40 cellular contexts compared by ENCODE assay signal in genomic region chr5:42399702-42400101, GRCh38. TPM values are rescaled to one million over a fixed set of nuclear protein-coding genes. Genes with fewer than 3 reads are reported as not detected.
"Had no signal": no experiment of that assay in that cellular context is flagged by ENCODE, and none has a peak within 500 bp of the region (broad histone marks: within the 10 kb centered on the region; RNA-seq: fewer than 3 reads in every experiment).

No MANE protein-coding gene starts in this region.

- H3K4me3 Mint-ChIP-seq: activated B cell treated with CpG ODN at 0.5 μM for 24 hours; activated CD4-positive, alpha-beta memory T cell treated with anti-CD3 and anti-CD28 coated beads for 36 hours; activated CD4-positive, alpha-beta T cell treated with anti-CD3 and anti-CD28 coated beads, Interleukin-2, amount 10 ng/mL, durations not matched to agents 24 days and 14 days; activated CD8-positive, alpha-beta T cell treated with anti-CD3 and anti-CD28 coated beads for 36 hours; activated naive CD4-positive, alpha-beta T cell treated with anti-CD3 and anti-CD28 coated beads for 36 hours; activated naive CD8-positive, alpha-beta T cell treated with anti-CD3 and anti-CD28 coated beads for 36 hours; activated T-cell treated with anti-CD3 and anti-CD28 coated beads, Interleukin-2, amount 50 U/mL, for 4 hours; activated T-cell treated with anti-CD3 and anti-CD28 coated beads, Interleukin-2, amount 50 U/mL, for 72 hours; activated T-helper 1 cell treated with anti-CD3 and anti-CD28 coated beads, Interleukin-12 subunit alpha, Interleukin-12 subunit beta, Interleukin-2, Interleukin-4 antibody, amounts not matched to agents 30 ng/mL and 10 ng/mL and 1 ng/mL, durations not matched to agents 14 hours and 24 hours and 36 hours; activated T-helper 17 cell treated with anti-CD3 and anti-CD28 coated beads, Interleukin-2, amount 50 U/mL, for 72 hours; central memory CD8-positive, alpha-beta T cell; T-helper 1 cell treated with Interleukin-12 subunit alpha and Interleukin-12 subunit beta and Interleukin-4 antibody, amounts not matched to agents 30 μg/mL and 1 μg/mL, for 36 hours; T-helper 2 cell treated with Interferon-gamma antibody and Interleukin-4, amounts not matched to agents 5 μg/mL and 100 μg/mL, for 36 hours had no signal

- H3K27ac Mint-ChIP-seq: activated B cell treated with CpG ODN at 0.5 μM for 24 hours; activated CD4-positive, alpha-beta memory T cell treated with anti-CD3 and anti-CD28 coated beads for 36 hours; activated CD4-positive, alpha-beta T cell treated with anti-CD3 and anti-CD28 coated beads, Interleukin-2, amount 10 ng/mL, durations not matched to agents 24 days and 14 days; activated CD8-positive, alpha-beta T cell treated with anti-CD3 and anti-CD28 coated beads for 36 hours; activated naive CD4-positive, alpha-beta T cell treated with anti-CD3 and anti-CD28 coated beads for 36 hours; activated naive CD4-positive, alpha-beta T cell treated with anti-CD3 and anti-CD28 coated beads, Interleukin-2, amount 50 U/mL, for 72 hours; activated naive CD8-positive, alpha-beta T cell treated with anti-CD3 and anti-CD28 coated beads for 36 hours; activated T-cell treated with anti-CD3 and anti-CD28 coated beads, Interleukin-2, amount 50 U/mL, for 72 hours; activated T-helper 1 cell treated with anti-CD3 and anti-CD28 coated beads, Interleukin-12 subunit alpha, Interleukin-12 subunit beta, Interleukin-2, Interleukin-4 antibody, amounts not matched to agents 30 ng/mL and 10 ng/mL and 1 ng/mL, durations not matched to agents 14 hours and 24 hours and 36 hours; activated T-helper 17 cell treated with anti-CD3 and anti-CD28 coated beads, Interleukin-2, amount 50 U/mL, for 72 hours; T-helper 1 cell treated with Interleukin-12 subunit alpha and Interleukin-12 subunit beta and Interleukin-4 antibody, amounts not matched to agents 30 μg/mL and 1 μg/mL, for 36 hours; T-helper 2 cell treated with Interferon-gamma antibody and Interleukin-4, amounts not matched to agents 5 μg/mL and 100 μg/mL, for 36 hours had no signal

- FAIRE-seq: astrocyte, TTC549 had no signal

- ATAC-seq: activated CD8-positive, alpha-beta T cell treated with anti-CD3 and anti-CD28 coated beads for 36 hours; activated naive CD4-positive, alpha-beta T cell treated with anti-CD3 and anti-CD28 coated beads, Interleukin-2, amount 50 U/mL, for 72 hours; activated T-cell treated with anti-CD3 and anti-CD28 coated beads, Interleukin-2, amount 50 U/mL, for 4 hours; activated T-cell treated with anti-CD3 and anti-CD28 coated beads, Interleukin-2, amount 50 U/mL, for 72 hours; activated T-helper 17 cell treated with anti-CD3 and anti-CD28 coated beads, Interleukin-2, amount 50 U/mL, for 72 hours; body of pancreas had no signal

- H3K27me3 ChIP-seq: adrenal gland, body of pancreas, brain microvascular endothelial cell, breast epithelium, cardiac muscle cell had no signal

- H3K36me3 Mint-ChIP-seq: activated CD4-positive, alpha-beta memory T cell treated with anti-CD3 and anti-CD28 coated beads for 36 hours; activated naive CD4-positive, alpha-beta T cell treated with anti-CD3 and anti-CD28 coated beads, Interleukin-2, amount 50 U/mL, for 72 hours; activated naive CD8-positive, alpha-beta T cell treated with anti-CD3 and anti-CD28 coated beads for 36 hours had no signal

- DNase-seq: activated B cell treated with CpG ODN at 0.5 μM for 24 hours; activated CD4-positive, alpha-beta memory T cell treated with anti-CD3 and anti-CD28 coated beads for 36 hours; activated CD4-positive, alpha-beta T cell treated with anti-CD3 and anti-CD28 coated beads for 4 hours; activated CD4-positive, alpha-beta T cell treated with anti-CD3 and anti-CD28 coated beads, Interleukin-2, amount 50 U/mL, for 1 hour; activated CD4-positive, alpha-beta T cell treated with anti-CD3 and anti-CD28 coated beads, Interleukin-2, amount 50 U/mL, for 4 hours; activated CD4-positive, CD25-positive, alpha-beta regulatory T cell treated with anti-CD3 and anti-CD28 coated beads, Interleukin-2, amount 50 U/mL, for 72 hours; activated CD8-positive, alpha-beta memory T cell treated with anti-CD3 and anti-CD28 coated beads, Interleukin-2, amount 50 U/mL, for 4 hours; activated CD8-positive, alpha-beta T cell treated with anti-CD3 and anti-CD28 coated beads for 36 hours; activated effector memory CD4-positive, alpha-beta T cell treated with anti-CD3 and anti-CD28 coated beads, Interleukin-2, amount 50 U/mL, for 16 hours; activated gamma-delta T cell treated with Interleukin-2 at 50 U/mL for 16 hours; activated naive CD4-positive, alpha-beta T cell; activated naive CD4-positive, alpha-beta T cell treated with anti-CD3 and anti-CD28 coated beads for 36 hours; activated naive CD4-positive, alpha-beta T cell treated with anti-CD3 and anti-CD28 coated beads, Interleukin-2, amount 50 U/mL, for 16 hours; activated naive CD8-positive, alpha-beta T cell treated with anti-CD3 and anti-CD28 coated beads for 36 hours; activated T-cell treated with anti-CD3 and anti-CD28 coated beads for 4 hours; activated T-cell treated with anti-CD3 and anti-CD28 coated beads, Interleukin-2, amount 50 U/mL, for 1 hour; activated T-cell treated with anti-CD3 and anti-CD28 coated beads, Interleukin-2, amount 50 U/mL, for 4 hours; activated T-cell treated with anti-CD3 and anti-CD28 coated beads, Interleukin-2, amount 50 U/mL, for 72 hours; adrenal gland; amniotic stem cell; aorta; body of pancreas; brain microvascular endothelial cell; caudate nucleus; T-helper 1 cell; T-helper 2 cell; T-helper 9 cell had no signal

- H3K4me1 Mint-ChIP-seq: activated B cell treated with CpG ODN at 0.5 μM for 24 hours; activated CD4-positive, alpha-beta T cell treated with anti-CD3 and anti-CD28 coated beads, Interleukin-2, amount 10 ng/mL, durations not matched to agents 24 days and 14 days; activated naive CD8-positive, alpha-beta T cell treated with anti-CD3 and anti-CD28 coated beads for 36 hours; activated T-helper 17 cell treated with anti-CD3 and anti-CD28 coated beads, Interleukin-2, amount 50 U/mL, for 72 hours; central memory CD8-positive, alpha-beta T cell had no signal

- H3K4me3 ChIP-seq: adrenal gland, body of pancreas, breast epithelium, cardiac muscle cell had no signal

- H3K27me3 Mint-ChIP-seq: activated B cell treated with CpG ODN at 0.5 μM for 24 hours; activated CD4-positive, alpha-beta memory T cell treated with anti-CD3 and anti-CD28 coated beads for 36 hours; activated CD4-positive, alpha-beta T cell treated with anti-CD3 and anti-CD28 coated beads, Interleukin-2, amount 10 ng/mL, durations not matched to agents 24 days and 14 days; activated CD8-positive, alpha-beta T cell treated with anti-CD3 and anti-CD28 coated beads for 36 hours; activated naive CD8-positive, alpha-beta T cell treated with anti-CD3 and anti-CD28 coated beads for 36 hours; central memory CD8-positive, alpha-beta T cell had no signal

- H3K9me3 Mint-ChIP-seq: activated B cell treated with CpG ODN at 0.5 μM for 24 hours; activated CD4-positive, alpha-beta memory T cell treated with anti-CD3 and anti-CD28 coated beads for 36 hours; activated CD4-positive, alpha-beta T cell treated with anti-CD3 and anti-CD28 coated beads, Interleukin-2, amount 10 ng/mL, durations not matched to agents 24 days and 14 days; activated CD8-positive, alpha-beta T cell treated with anti-CD3 and anti-CD28 coated beads for 36 hours; activated naive CD8-positive, alpha-beta T cell treated with anti-CD3 and anti-CD28 coated beads for 36 hours; activated T-cell treated with anti-CD3 and anti-CD28 coated beads, Interleukin-2, amount 50 U/mL, for 72 hours; T-helper 1 cell treated with Interleukin-12 subunit alpha and Interleukin-12 subunit beta and Interleukin-4 antibody, amounts not matched to agents 30 μg/mL and 1 μg/mL, for 36 hours; T-helper 2 cell treated with Interferon-gamma antibody and Interleukin-4, amounts not matched to agents 5 μg/mL and 100 μg/mL, for 36 hours had no signal

- H3K4me1 ChIP-seq: adrenal gland, body of pancreas, breast epithelium had no signal

- H3K9me3 ChIP-seq: adrenal gland, body of pancreas, breast epithelium had no signal

- H3K27ac ChIP-seq: adrenal gland, body of pancreas, brain microvascular endothelial cell, breast epithelium, cardiac muscle cell, VCaP had no signal

- H3K36me3 ChIP-seq: adrenal gland, brain microvascular endothelial cell, breast epithelium, cardiac muscle cell had no signal

RNA-seq across cellular contexts. Expression of gene GHR, which starts 23.5 kb away (rescaled TPM):
- total RNA-seq: activated B cell treated with CpG ODN at 0.5 μM for 24 hours; activated CD4-positive, alpha-beta memory T cell treated with anti-CD3 and anti-CD28 coated beads for 36 hours; activated CD4-positive, alpha-beta T cell treated with anti-CD3 and anti-CD28 coated beads, Interleukin-2, amount 10 ng/mL, durations not matched to agents 24 days and 14 days; activated CD8-positive, alpha-beta memory T cell treated with anti-CD3 and anti-CD28 coated beads for 36 hours; activated CD8-positive, alpha-beta T cell treated with anti-CD3 and anti-CD28 coated beads for 36 hours; activated naive CD4-positive, alpha-beta T cell treated with anti-CD3 and anti-CD28 coated beads for 36 hours; activated naive CD4-positive, alpha-beta T cell treated with anti-CD3 and anti-CD28 coated beads, Interleukin-2, amount 50 U/mL, for 72 hours; activated naive CD8-positive, alpha-beta T cell treated with anti-CD3 and anti-CD28 coated beads for 36 hours; activated T-cell treated with anti-CD3 and anti-CD28 coated beads, Interleukin-2, amount 50 U/mL, for 72 hours; activated T-helper 1 cell treated with anti-CD3 and anti-CD28 coated beads, Interleukin-12 subunit alpha, Interleukin-12 subunit beta, Interleukin-2, Interleukin-4 antibody, amounts not matched to agents 30 ng/mL and 10 ng/mL and 1 ng/mL, durations not matched to agents 14 hours and 24 hours and 36 hours; activated T-helper 17 cell treated with anti-CD3 and anti-CD28 coated beads, Interleukin-2, amount 50 U/mL, for 72 hours had no signal
